Comparison of ENCODE assay signal across 15 cellular contexts in genomic region chr12:107558141-107558815, GRCh38.
DNase-seq lines count a peak whose midpoint lies in the region; TF ChIP-seq lines count a peak whose summit lies in the region.
"Had no signal": no experiment of that assay in that cellular context is flagged by ENCODE, and none has a peak within 500 bp of the region (broad histone marks: within the 10 kb centered on the region; RNA-seq: fewer than 3 reads in every experiment).

No MANE protein-coding gene starts in this region.

- H3K4me2 ChIP-seq in BLaER1: peak overlapping the region; percentile 39
- peak overlapping the region in 7 of 11 experiments; percentile 23 to 57 (median 44); a peak in 11 of 22 replicates for H3K4me2 ChIP-seq in BLaER1 treated with 17β-estradiol and CSF1 and Interleukin-3, amounts not matched to agents 10 nM and 100 nM

- no peaks in the 10 kb centered on the region for H3K9me3 ChIP-seq in BLaER1
- no peaks in the 10 kb centered on the region for H3K9me3 ChIP-seq in BLaER1 treated with 17β-estradiol and CSF1 and Interleukin-3, amounts not matched to agents 10 nM and 100 nM (replicated peaks in 1 of 11)
- H3K9me3 ChIP-seq in adrenal gland (replicated peaks in 1 of 3): no peaks in the 10 kb centered on the region
- no peaks in the 10 kb centered on the region for H3K9me3 ChIP-seq in tibial nerve

- 82 to 90% (median 83%) methylated on average over 9 of the region's 9 CpGs for WGBS in adrenal gland, 4 donors
- 70 to 78% methylated on average over 8 to 9 of the region's 9 CpGs for WGBS in tibial nerve, 2 donors

- no peak overlapping the region for H3K9ac ChIP-seq in BLaER1
- H3K9ac ChIP-seq in BLaER1 treated with 17β-estradiol and CSF1 and Interleukin-3, amounts not matched to agents 10 nM and 100 nM: no peak overlapping the region

- H3K4me1 ChIP-seq in BLaER1: peaks cover 18% of the 10 kb centered on the region
- peaks cover 5 to 17% (median 13%) of the 10 kb centered on the region in 10 experiments; a peak in 17 of 20 replicates for H3K4me1 ChIP-seq in BLaER1 treated with 17β-estradiol and CSF1 and Interleukin-3, amounts not matched to agents 10 nM and 100 nM
- H3K4me1 ChIP-seq in adrenal gland (replicated peaks in 1 of 2): no peaks in the 10 kb centered on the region
- H3K4me1 ChIP-seq in tibial nerve: no peaks in the 10 kb centered on the region

- DNase-seq in NCI-H2029 treated with DMSO at 0.1 percent for 48 hours (lab: John Stamatoyannopoulos, UW) (peak; percentile 18), islet precursor cell (peak; percentile 23), adrenal gland (no peak), DMS114 treated with DMSO at 0.1 percent for 48 hours (lab: John Stamatoyannopoulos, UW; ENCODE audit: unreplicated experiment) (no peak), tibial nerve (ENCODE audit: low spot score in 2 of 2) (no peak)
- DNase-seq: CD4-positive, alpha-beta memory T cell; GOT3; MV-4-11; NCI-H1694 treated with DMSO at 0.1 percent for 48 hours; NK-92 treated with Interleukin-12 subunit alpha and Interleukin-12 subunit beta, amount 100 ng/mL, for 24 hours; SIG-M5; T-helper 2 cell had no signal

- TF ChIP-seq EP300 in tibial nerve (IDR thresholded peaks at IDR 0.05): no peak

- no peak overlapping the region for H3K4me3 ChIP-seq in BLaER1
- no peak overlapping the region for H3K4me3 ChIP-seq in BLaER1 treated with 17β-estradiol and CSF1 and Interleukin-3, amounts not matched to agents 10 nM and 100 nM
- no peak overlapping the region for H3K4me3 ChIP-seq in adrenal gland
- H3K4me3 ChIP-seq in tibial nerve: no peak overlapping the region
- H3K4me3 ChIP-seq: K562 had no signal

- TF ChIP-seq CTCF in adrenal gland (IDR thresholded peaks at IDR 0.05) (no peak), tibial nerve (IDR thresholded peaks at IDR 0.05) (no peak)

- H3K36me3 ChIP-seq in BLaER1 (no peaks in the 10 kb centered on the region), adrenal gland (replicated peaks in 1 of 2) (no peaks in the 10 kb centered on the region), tibial nerve (no peaks in the 10 kb centered on the region)
- no peaks in the 10 kb centered on the region for H3K36me3 ChIP-seq in BLaER1 treated with 17β-estradiol and CSF1 and Interleukin-3, amounts not matched to agents 10 nM and 100 nM

- H3K27me3 ChIP-seq in BLaER1 (no peaks in the 10 kb centered on the region), adrenal gland (no peaks in the 10 kb centered on the region), tibial nerve (no peaks in the 10 kb centered on the region)
- H3K27me3 ChIP-seq in BLaER1 treated with 17β-estradiol and CSF1 and Interleukin-3, amounts not matched to agents 10 nM and 100 nM: no peaks in the 10 kb centered on the region

- TF ChIP-seq POLR2A in adrenal gland (IDR thresholded peaks at IDR 0.05): no peak
- TF ChIP-seq POLR2A in tibial nerve (IDR thresholded peaks at IDR 0.05): no peak

- intact Hi-C loops in adrenal gland (cut with DNase I): no loop called here

- no peaks in the 10 kb centered on the region for H4K20me1 ChIP-seq in BLaER1
- H4K20me1 ChIP-seq in BLaER1 treated with 17β-estradiol and CSF1 and Interleukin-3, amounts not matched to agents 10 nM and 100 nM: peaks cover 0 to 22% (median 8%) of the 10 kb centered on the region in 11 experiments; a peak in 7 of 22 replicates

- H3K27ac ChIP-seq in BLaER1 (no peak overlapping the region), adrenal gland (no peak overlapping the region), tibial nerve (no peak overlapping the region)
- no peak overlapping the region for H3K27ac ChIP-seq in BLaER1 treated with 17β-estradiol and CSF1 and Interleukin-3, amounts not matched to agents 10 nM and 100 nM

Comparison
In these comparisons a context has a peak if more than half of its experiments do, and no peak if none do; other contexts are left out.
1. DNase-seq: peak in NCI-H2029 treated with DMSO at 0.1 percent for 48 hours (single experiment) and islet precursor cell (single experiment); none in adrenal gland (0 of 7), DMS114 treated with DMSO at 0.1 percent for 48 hours (single experiment) and tibial nerve (0 of 2).